ENCODE assay signal across 15 cellular contexts in the genomic region with DNA sequence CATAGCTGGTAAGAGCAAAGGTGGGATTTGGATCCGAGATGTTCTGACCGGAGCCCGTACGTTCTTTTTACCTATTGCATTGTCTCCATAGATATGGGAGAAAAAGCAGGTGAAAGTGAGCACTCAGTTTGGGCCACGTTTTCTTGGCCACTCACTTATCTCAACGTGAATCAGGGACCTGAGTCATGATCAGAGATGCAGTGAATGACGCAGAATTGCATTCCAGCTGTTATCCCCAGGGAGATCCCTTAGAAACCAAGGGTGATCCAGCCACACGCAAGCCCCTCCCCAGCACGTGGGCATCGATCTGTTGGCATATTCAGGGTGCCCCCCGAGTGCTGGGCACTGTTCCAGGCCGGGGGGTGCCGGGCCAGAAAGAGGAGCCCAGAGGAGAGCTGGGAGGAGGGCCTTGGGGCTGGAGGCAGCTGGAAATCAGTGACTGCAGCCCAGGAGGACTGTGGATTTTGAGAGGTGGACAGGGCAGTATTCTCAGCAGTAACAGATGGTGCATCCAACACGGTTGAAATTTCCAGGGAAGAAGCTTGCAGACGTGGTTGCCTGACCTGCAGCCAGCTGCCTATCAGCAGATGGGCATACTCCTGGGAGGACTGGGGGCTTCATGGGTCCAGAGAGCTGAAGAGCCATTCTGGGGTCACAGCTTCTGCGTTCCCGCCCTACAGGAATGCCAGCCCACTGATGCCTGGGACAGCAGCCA.
DNase-seq lines count a peak whose midpoint lies in the region; ATAC-seq, FAIRE-seq and TF ChIP-seq lines count a peak whose summit lies in the region.
"Had no signal": no experiment of that assay in that cellular context is flagged by ENCODE, and none has a peak within 500 bp of the region (broad histone marks: within the 10 kb centered on the region; RNA-seq: fewer than 3 reads in every experiment).

No MANE protein-coding gene starts in this region.

- no peak overlapping the region for H4K91ac ChIP-seq in trophoblast cell (ENCODE audit: low read depth, low read length)

- H3K9me3 ChIP-seq in trophoblast cell (ENCODE audit: insufficient read depth, low read depth, low read length), result no peaks in the 10 kb centered on the region
- no peaks in the 10 kb centered on the region for H3K9me3 ChIP-seq in CD8-positive, alpha-beta T cell (ENCODE audit: low read length)
- H3K9me3 ChIP-seq: heart right ventricle, right lobe of liver had no signal

- H3K4ac ChIP-seq in trophoblast cell (ENCODE audit: low read depth, low read length), result no peak overlapping the region

- H4K8ac ChIP-seq in trophoblast cell (ENCODE audit: low read depth, low read length), result no peak overlapping the region

- no peak overlapping the region for H2AFZ ChIP-seq in trophoblast cell (ENCODE audit: insufficient read depth, low read length, poor library complexity)

- no peak overlapping the region for H4K12ac ChIP-seq in trophoblast cell (ENCODE audit: low read depth, low read length)

- no peak overlapping the region for H3K18ac ChIP-seq in trophoblast cell (ENCODE audit: low read length)

- H3K9ac ChIP-seq in trophoblast cell (ENCODE audit: low read length), result no peak overlapping the region

- no peaks in the 10 kb centered on the region for H3K9me3 Mint-ChIP-seq in CD8-positive, alpha-beta T cell
- H3K9me3 Mint-ChIP-seq: natural killer cell, WTC11 had no signal

- no peak overlapping the region for H2BK5ac ChIP-seq in trophoblast cell (ENCODE audit: low read depth, low read length, poor library complexity)

- H3K4me3 ChIP-seq in bronchial epithelial cell (ENCODE audit: low read depth, low read length) (no peak overlapping the region), trophoblast cell (ENCODE audit: low read depth, low read length) (no peak overlapping the region)
- H3K4me3 ChIP-seq in CD8-positive, alpha-beta T cell (ENCODE audit: low read depth, low read length), result no peak overlapping the region
- H3K4me3 ChIP-seq: heart right ventricle, right lobe of liver, SK-N-MC had no signal

- H2BK12ac ChIP-seq in trophoblast cell (ENCODE audit: low read length), result no peak overlapping the region

- H3K4me1 ChIP-seq in trophoblast cell (ENCODE audit: control insufficient read depth in 1 of 2, insufficient read depth in 2 of 2, low read length in 2 of 2), result no peaks in the 10 kb centered on the region
- no peaks in the 10 kb centered on the region for H3K4me1 ChIP-seq in CD8-positive, alpha-beta T cell (ENCODE audit: insufficient read depth, low read length)
- H3K4me1 ChIP-seq: right lobe of liver had no signal

- no peak overlapping the region for H3K27ac Mint-ChIP-seq in CD8-positive, alpha-beta T cell
- H3K27ac Mint-ChIP-seq: natural killer cell, WTC11 had no signal

- TF ChIP-seq CTCF in bronchial epithelial cell (IDR thresholded peaks at IDR 0.05; ENCODE audit: insufficient read depth, low read length, severe bottlenecking), result no peak
- no peak for TF ChIP-seq CTCF in CD8-positive, alpha-beta T cell (IDR thresholded peaks at IDR 0.05)

- H3K27me3 ChIP-seq in bronchial epithelial cell (ENCODE audit: control insufficient read depth, insufficient read depth, low read length) (no peaks in the 10 kb centered on the region), trophoblast cell (ENCODE audit: insufficient read depth, low read length) (no peaks in the 10 kb centered on the region)
- no peaks in the 10 kb centered on the region for H3K27me3 ChIP-seq in CD8-positive, alpha-beta T cell (ENCODE audit: insufficient read depth, low read length)
- H3K27me3 ChIP-seq: heart right ventricle, right lobe of liver had no signal

- no peaks in the 10 kb centered on the region for H3K79me2 ChIP-seq in trophoblast cell (ENCODE audit: control insufficient read depth, insufficient read depth, low read length, poor library complexity)

- no peaks in the 10 kb centered on the region for H3K27me3 Mint-ChIP-seq in CD8-positive, alpha-beta T cell (ENCODE audit: low read depth)

- H2AK5ac ChIP-seq in trophoblast cell (ENCODE audit: low read length), result no peak overlapping the region

- WGBS in trophoblast cell (ENCODE audit: extremely low coverage, insufficient coverage, insufficient read length), result no CpG with 5 or more reads among the region's 17 CpGs

- no peak overlapping the region for H3K14ac ChIP-seq in trophoblast cell (ENCODE audit: low read length)

- no peak overlapping the region for H2BK120ac ChIP-seq in trophoblast cell (ENCODE audit: insufficient read depth, low read length, poor library complexity)

- H3K4me2 ChIP-seq in trophoblast cell (ENCODE audit: low read length), result no peak overlapping the region

- CTCF ChIA-PET in CD8-positive, alpha-beta T cell (lab: Charles Lee), result interaction anchor here (0.7 kb wide), 1 partner anchor 48 kb away, joined by 4 read pairs; no protein-coding TSS in a partner anchor

- DNase-seq in ELR (ENCODE audit: low read depth) (peak; percentile 93), NCI-H524 treated with DMSO at 0.1 percent for 48 hours (lab: John Stamatoyannopoulos, UW) (peak; percentile 79), bronchial epithelial cell (ENCODE audit: low read depth) (peak; percentile 46), trophoblast cell (peak; percentile 88 to 94), SW480 (ENCODE audit: low spot score) (no peak)
- DNase-seq in CD8-positive, alpha-beta T cell, result no peak
- DNase-seq: amniotic stem cell, heart right ventricle, natural killer cell, right lobe of liver had no signal

- peaks cover 85% of the 10 kb centered on the region for H3K36me3 Mint-ChIP-seq in CD8-positive, alpha-beta T cell
- H3K36me3 Mint-ChIP-seq: natural killer cell, WTC11 had no signal

- H3K23ac ChIP-seq in trophoblast cell (ENCODE audit: low read length), result no peak overlapping the region

- no peak for FAIRE-seq in bronchial epithelial cell (lab: Jason Lieb, UNC)

- H3K27ac ChIP-seq in trophoblast cell (ENCODE audit: low read depth, low read length), result no peak overlapping the region
- H3K27ac ChIP-seq in CD8-positive, alpha-beta T cell (ENCODE audit: low read depth, low read length), result no peak overlapping the region
- H3K27ac ChIP-seq: heart right ventricle, right lobe of liver, SK-N-MC had no signal

- ATAC-seq in HG03095 (IDR thresholded peaks at IDR 0.05; ENCODE audit: unreplicated experiment), result no peak
- ATAC-seq in CD8-positive, alpha-beta T cell, result no peak
- no peak for ATAC-seq in GM21360 (IDR thresholded peaks at IDR 0.05; ENCODE audit: unreplicated experiment)
- ATAC-seq: heart right ventricle, left lobe of liver, natural killer cell, right lobe of liver, WTC11 had no signal

- POLR2A ChIA-PET in CD8-positive, alpha-beta T cell (lab: Charles Lee), result no interaction called here

- H3K4me1 Mint-ChIP-seq in CD8-positive, alpha-beta T cell (ENCODE audit: low read depth), result no peaks in the 10 kb centered on the region
- H3K4me1 Mint-ChIP-seq: natural killer cell had no signal

- no peak overlapping the region for H3K4me3 Mint-ChIP-seq in CD8-positive, alpha-beta T cell
- H3K4me3 Mint-ChIP-seq: natural killer cell, WTC11 had no signal

- intact Hi-C loops in CD8-positive, alpha-beta T cell (cut with DNase I, micrococcal nuclease), result no loop called here

- H3K79me1 ChIP-seq in trophoblast cell (ENCODE audit: low read length), result no peaks in the 10 kb centered on the region

- H3K36me3 ChIP-seq in bronchial epithelial cell (ENCODE audit: control insufficient read depth, insufficient read depth, low read length) (no peaks in the 10 kb centered on the region), trophoblast cell (ENCODE audit: control insufficient read depth in 1 of 2, insufficient read depth in 2 of 2, low read length in 2 of 2) (no peaks in the 10 kb centered on the region)
- H3K36me3 ChIP-seq in CD8-positive, alpha-beta T cell (ENCODE audit: insufficient read depth, low read length), result peaks cover 11% of the 10 kb centered on the region

Comparison
In these comparisons a context has a peak if more than half of its experiments do, and no peak if none do; other contexts are left out.
1. DNase-seq: peak in ELR (single experiment), NCI-H524 treated with DMSO at 0.1 percent for 48 hours (single experiment), bronchial epithelial cell (single experiment) and trophoblast cell (2 of 2); none in CD8-positive, alpha-beta T cell (0 of 7) and SW480 (single experiment).